ENCODE assay signal across 23 cellular contexts in genomic region chr16:868846-869822, GRCh38.
"Had no signal": no experiment of that assay in that cellular context is flagged by ENCODE, and none has a peak within 500 bp of the region (broad histone marks: within the 10 kb centered on the region; RNA-seq: fewer than 3 reads in every experiment).

No MANE protein-coding gene starts in this region.

- H3K27me3 ChIP-seq: body of pancreas, gastroesophageal sphincter, neural progenitor cell, tibial nerve had no signal

- H3K36me3 Mint-ChIP-seq: activated CD4-positive, alpha-beta memory T cell treated with anti-CD3 and anti-CD28 coated beads for 36 hours; natural killer cell had no signal

- ATAC-seq: activated T-cell treated with anti-CD3 and anti-CD28 coated beads, Interleukin-2, amount 50 U/mL, for 4 hours; body of pancreas; effector memory CD8-positive, alpha-beta T cell; gastroesophageal sphincter; natural killer cell; stimulated activated naive B cell treated with anti-CD40 and anti-IgM and Interleukin-4, amounts not matched to agents 10 μg/mL and 1 μg/mL and 100 μg/mL, for 72 hours had no signal

- H3K27me3 Mint-ChIP-seq: activated CD4-positive, alpha-beta memory T cell treated with anti-CD3 and anti-CD28 coated beads for 36 hours; activated naive CD8-positive, alpha-beta T cell; effector memory CD8-positive, alpha-beta T cell; stimulated activated naive B cell treated with anti-CD40 and anti-IgM and Interleukin-4, amounts not matched to agents 10 μg/mL and 1 μg/mL and 100 μg/mL, for 72 hours had no signal

- H3K4me1 ChIP-seq: body of pancreas, gastroesophageal sphincter, neural progenitor cell, tibial nerve had no signal

- H3K4me3 Mint-ChIP-seq: activated CD4-positive, alpha-beta memory T cell treated with anti-CD3 and anti-CD28 coated beads for 36 hours; activated naive CD8-positive, alpha-beta T cell; activated T-cell treated with anti-CD3 and anti-CD28 coated beads, Interleukin-2, amount 50 U/mL, for 4 hours; effector memory CD8-positive, alpha-beta T cell; natural killer cell; neural progenitor cell; stimulated activated naive B cell treated with anti-CD40 and anti-IgM and Interleukin-4, amounts not matched to agents 10 μg/mL and 1 μg/mL and 100 μg/mL, for 72 hours had no signal

- H3K4me1 Mint-ChIP-seq: neural progenitor cell had no signal

- H3K4me3 ChIP-seq: body of pancreas, coronary artery, gastroesophageal sphincter, lung, neural progenitor cell, smooth muscle cell, tibial nerve had no signal

- H3K27ac ChIP-seq: body of pancreas, coronary artery, gastroesophageal sphincter, neural progenitor cell, tibial nerve, VCaP had no signal

- H3K9me3 Mint-ChIP-seq: activated CD4-positive, alpha-beta memory T cell treated with anti-CD3 and anti-CD28 coated beads for 36 hours; activated T-cell treated with anti-CD3 and anti-CD28 coated beads, Interleukin-2, amount 50 U/mL, for 4 hours; activated T-helper 2 cell treated with anti-CD3 and anti-CD28 coated beads, Interferon-gamma antibody, Interleukin-2, Interleukin-4, amounts not matched to agents 10 μg/mL and 5 μg/mL and 100 μg/mL, durations not matched to agents 14 hours and 24 hours and 36 hours; effector memory CD8-positive, alpha-beta T cell; natural killer cell; neural progenitor cell; stimulated activated naive B cell treated with anti-CD40 and anti-IgM and Interleukin-4, amounts not matched to agents 10 μg/mL and 1 μg/mL and 100 μg/mL, for 72 hours had no signal

- H3K36me3 ChIP-seq: neural progenitor cell had no signal

- DNase-seq: activated CD4-positive, alpha-beta memory T cell treated with anti-CD3 and anti-CD28 coated beads for 36 hours; activated CD4-positive, alpha-beta T cell treated with anti-CD3 and anti-CD28 coated beads for 48 hours; activated naive CD4-positive, alpha-beta T cell; activated T-cell treated with anti-CD3 and anti-CD28 coated beads, Interleukin-2, amount 50 U/mL, for 4 hours; anterior cingulate cortex; body of pancreas; cerebellar nuclear complex; effector memory CD8-positive, alpha-beta T cell; hippocampal formation; mesendoderm; natural killer cell; stimulated activated CD4-positive, alpha-beta T cell treated with anti-CD3 and anti-CD28 coated beads, Interleukin-15, amount 100 ng/mL, for 24 hours; stimulated activated CD4-positive, alpha-beta T cell treated with anti-CD3 and anti-CD28 coated beads, Interleukin-2, amount 100 ng/mL, for 24 hours; stimulated activated naive B cell treated with anti-CD40 and anti-IgM and Interleukin-4, amounts not matched to agents 10 μg/mL and 1 μg/mL and 100 μg/mL, for 72 hours had no signal

- H3K27ac Mint-ChIP-seq: activated CD4-positive, alpha-beta memory T cell treated with anti-CD3 and anti-CD28 coated beads for 36 hours; activated naive CD8-positive, alpha-beta T cell; activated T-helper 2 cell treated with anti-CD3 and anti-CD28 coated beads, Interferon-gamma antibody, Interleukin-2, Interleukin-4, amounts not matched to agents 10 μg/mL and 5 μg/mL and 100 μg/mL, durations not matched to agents 14 hours and 24 hours and 36 hours; effector memory CD8-positive, alpha-beta T cell; natural killer cell; neural progenitor cell; stimulated activated naive B cell treated with anti-CD40 and anti-IgM and Interleukin-4, amounts not matched to agents 10 μg/mL and 1 μg/mL and 100 μg/mL, for 72 hours had no signal

- H3K9me3 ChIP-seq: body of pancreas, gastroesophageal sphincter, tibial nerve had no signal
